9 cellular contexts compared by ENCODE assay signal in the genomic region with DNA sequence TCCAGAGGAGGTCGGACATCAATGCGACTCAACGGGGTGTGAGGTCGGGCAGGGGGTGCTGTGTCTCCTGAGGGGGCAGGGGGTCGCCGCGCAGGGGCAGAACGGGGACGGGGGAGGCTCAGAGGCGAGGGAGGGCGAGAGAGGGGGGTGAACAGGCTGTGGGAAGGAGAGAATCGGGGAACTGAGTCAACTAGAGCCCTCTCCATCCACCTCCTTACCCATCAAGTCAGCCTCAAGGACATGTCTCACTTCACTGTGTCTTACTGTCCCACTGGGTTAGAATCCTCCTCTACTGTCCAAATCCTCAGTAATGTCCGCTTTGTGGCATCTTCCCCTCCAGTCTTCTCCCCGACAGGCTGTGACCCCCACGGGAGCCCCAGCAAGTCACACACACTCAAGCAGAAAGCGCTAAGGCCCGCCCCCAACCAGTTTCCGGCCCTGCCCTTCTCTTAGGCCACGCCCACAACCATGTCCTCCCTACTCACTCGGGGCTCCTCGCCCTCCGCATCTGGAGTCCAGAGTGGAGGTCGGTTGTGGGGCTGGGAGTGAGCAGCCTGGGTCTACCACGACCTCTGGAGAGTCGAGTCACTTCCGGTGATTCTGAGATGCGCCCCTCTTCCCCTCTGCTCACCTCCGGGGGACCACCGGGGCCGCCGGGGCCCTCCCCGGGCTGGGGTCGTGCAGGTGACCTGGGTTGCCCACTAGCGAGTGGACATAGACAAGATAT. TPM values are rescaled to one million over a fixed set of nuclear protein-coding genes. Genes with fewer than 3 reads are reported as not detected.
A peak's percentile ranks its signal among the peaks of the same experiment; 100 is the strongest.
DNase-seq lines count a peak whose midpoint lies in the region; ATAC-seq and TF ChIP-seq lines count a peak whose summit lies in the region.
"Had no signal": no experiment of that assay in that cellular context is flagged by ENCODE, and none has a peak within 500 bp of the region (broad histone marks: within the 10 kb centered on the region; RNA-seq: fewer than 3 reads in every experiment).

No MANE protein-coding gene starts in this region.

- TF ChIP-seq CTCF in heart left ventricle (IDR thresholded peaks at IDR 0.05): no peak
- TF ChIP-seq CTCF in smooth muscle cell (IDR thresholded peaks at IDR 0.05; ENCODE audit: borderline replicate concordance, insufficient read depth, poor library complexity, severe bottlenecking): no peak

- no peak overlapping the region for H3K9ac ChIP-seq in smooth muscle cell (ENCODE audit: low read depth)

- ATAC-seq in heart left ventricle: peak in 3 of 4 donors; percentile 51 to 64 (median 51)
- no peak for ATAC-seq in GM21390 (IDR thresholded peaks at IDR 0.05; ENCODE audit: unreplicated experiment)

- H3K36me3 ChIP-seq in heart left ventricle (peaks cover 0 to 7% (median 0%) of the 10 kb centered on the region in 9 donors), smooth muscle cell (ENCODE audit: low read depth) (no peaks in the 10 kb centered on the region)

- H3K4me3 ChIP-seq in heart left ventricle (peak overlapping the region in 7 of 12 donors; percentile 12 to 48 (median 27)), smooth muscle cell (no peak overlapping the region)

- no peaks in the 10 kb centered on the region for H4K20me1 ChIP-seq in smooth muscle cell (ENCODE audit: low read depth)

- TF ChIP-seq POLR2A in heart left ventricle (IDR thresholded peaks at IDR 0.05): no peak

- H3K27ac ChIP-seq in heart left ventricle (peak overlapping the region in 3 of 12 donors; percentile 13 to 37 (median 20)), smooth muscle cell (ENCODE audit: low read depth) (no peak overlapping the region)
- H3K27ac ChIP-seq: VCaP had no signal

- WGBS in heart left ventricle, 4 donors: 42 to 66% (median 56%) methylated on average over 28 to 34 of the region's 34 CpGs
- WGBS in smooth muscle cell (ENCODE audit: low lambda C conversion rate): 91% methylated on average over 25 of the region's 34 CpGs

- no peaks in the 10 kb centered on the region for H3K79me2 ChIP-seq in smooth muscle cell (ENCODE audit: low read depth)

- H3K4me1 ChIP-seq in heart left ventricle (peaks cover 0 to 13% (median 0%) of the 10 kb centered on the region in 12 donors), smooth muscle cell (ENCODE audit: low read depth) (peaks cover 4% of the 10 kb centered on the region)

- DNase-seq in SIG-M5 treated with dmso at 0.1 percent for 504 hours (lab: John Stamatoyannopoulos, UW; ENCODE audit: unreplicated experiment): peak; percentile 52
- DNase-seq in SIG-M5 (lab: John Stamatoyannopoulos, UW): no peak
- peak; percentile 51 to 70 for DNase-seq in activated CD4-positive, alpha-beta T cell treated with anti-CD3 and anti-CD28 coated beads, Interleukin-2, amount 50 U/mL, for 24 hours (ENCODE audit: low read depth in 1 of 2, low spot score in 1 of 2)
- DNase-seq in heart left ventricle: peak in 3 of 5 donors; percentile 33 to 78 (median 54)
- peak; percentile 67 for DNase-seq in stimulated activated CD8-positive, alpha-beta memory T cell treated with anti-CD3 and anti-CD28 coated beads, Interleukin-4, amount 100 ng/mL, for 24 hours (ENCODE audit: low read depth)
- DNase-seq in smooth muscle cell (lab: John Stamatoyannopoulos, UW; ENCODE audit: unreplicated experiment): no peak
- no peak for DNase-seq in NCI-H2171 (lab: John Stamatoyannopoulos, UW)

- H3K9me3 ChIP-seq in heart left ventricle (no peaks in the 10 kb centered on the region), smooth muscle cell (replicated peaks; ENCODE audit: low read depth) (no peaks in the 10 kb centered on the region)

- intact Hi-C loops in heart left ventricle (cut with DNase I): no loop called here

- H2AFZ ChIP-seq in smooth muscle cell (ENCODE audit: low read depth): no peak overlapping the region

- H3F3A ChIP-seq in smooth muscle cell (ENCODE audit: low read depth): no peaks in the 10 kb centered on the region

- H3K27me3 ChIP-seq in heart left ventricle (no peaks in the 10 kb centered on the region), smooth muscle cell (ENCODE audit: low read depth) (no peaks in the 10 kb centered on the region)

- H3K4me2 ChIP-seq in smooth muscle cell: no peak overlapping the region

RNA-seq across cellular contexts. Expression of gene PLEKHA4, which starts 9.3 kb away (rescaled TPM):
- 10 to 100 TPM in 8 of 9 donors, 1 to 10 TPM in 1; 7.5 to 66.9 (median 24.8) TPM for total RNA-seq in heart left ventricle
- polyA plus RNA-seq in heart left ventricle: 10 to 100 TPM; 28.6 to 32.0 TPM
- 2.6 and 4.4 TPM in 2 replicates for total RNA-seq in smooth muscle cell
- 32.6 and 39.2 TPM in 2 replicates for polyA plus RNA-seq in smooth muscle cell

RNA-seq across cellular contexts. Expression of gene PPP1R15A, which starts 13.1 kb away (rescaled TPM):
- total RNA-seq in heart left ventricle: 10 to 100 TPM; 51.7 to 88.2 (median 62.6) TPM
- 100 to 1,000 TPM in 1 of 2 donors, 10 to 100 TPM in 1; 86.6 to 181 TPM for polyA plus RNA-seq in heart left ventricle
- 88.5 and 99.3 TPM in 2 replicates for total RNA-seq in smooth muscle cell
- 339 and 357 TPM in 2 replicates for polyA plus RNA-seq in smooth muscle cell

RNA-seq across cellular contexts. Expression of gene HSD17B14, which starts 22.9 kb away (rescaled TPM):
- total RNA-seq in heart left ventricle (1 to 10 TPM in 8 of 9 donors, not detected in 1; 1.2 to 5.4 (median 3.3) TPM), smooth muscle cell (14.8 and 19.3 TPM in 2 replicates)
- polyA plus RNA-seq in heart left ventricle (1 to 10 TPM; 1.6 to 2.7 TPM), smooth muscle cell (16.4 and 16.9 TPM in 2 replicates)

RNA-seq across cellular contexts. Expression of gene TULP2, which starts 39.4 kb away (rescaled TPM):
- 1 to 10 TPM in 1 of 9 donors, under 1 TPM in 5, not detected in 3; 0.21 to 1.1 (median 0.32) TPM for total RNA-seq in heart left ventricle
- under 1 TPM in 1 of 2 donors, not detected in 1; 0.26 TPM for polyA plus RNA-seq in heart left ventricle
- total RNA-seq in smooth muscle cell: 0.18 TPM in 1 of 2 replicates, not detected in the other
- 1.2 and 1.8 TPM in 2 replicates for polyA plus RNA-seq in smooth muscle cell

RNA-seq across cellular contexts. Expression of gene NUCB1, which starts 41.0 kb away (rescaled TPM):
- total RNA-seq in heart left ventricle (100 to 1,000 TPM; 200 to 428 (median 286) TPM), smooth muscle cell (146 and 221 TPM in 2 replicates)
- polyA plus RNA-seq in heart left ventricle (100 to 1,000 TPM; 179 to 384 TPM), smooth muscle cell (292 and 329 TPM in 2 replicates)

Comparison
In these comparisons a context has a peak if more than half of its experiments do, and no peak if none do; other contexts are left out.
1. DNase-seq: peak in SIG-M5 treated with dmso at 0.1 percent for 504 hours (single experiment), activated CD4-positive, alpha-beta T cell treated with anti-CD3 and anti-CD28 coated beads, Interleukin-2, amount 50 U/mL, for 24 hours (2 of 2), heart left ventricle (3 of 5) and stimulated activated CD8-positive, alpha-beta memory T cell treated with anti-CD3 and anti-CD28 coated beads, Interleukin-4, amount 100 ng/mL, for 24 hours (single experiment); none in SIG-M5 (single experiment), smooth muscle cell (single experiment) and NCI-H2171 (single experiment).